ENCODE assay signal across 8 cellular contexts in the genomic region with DNA sequence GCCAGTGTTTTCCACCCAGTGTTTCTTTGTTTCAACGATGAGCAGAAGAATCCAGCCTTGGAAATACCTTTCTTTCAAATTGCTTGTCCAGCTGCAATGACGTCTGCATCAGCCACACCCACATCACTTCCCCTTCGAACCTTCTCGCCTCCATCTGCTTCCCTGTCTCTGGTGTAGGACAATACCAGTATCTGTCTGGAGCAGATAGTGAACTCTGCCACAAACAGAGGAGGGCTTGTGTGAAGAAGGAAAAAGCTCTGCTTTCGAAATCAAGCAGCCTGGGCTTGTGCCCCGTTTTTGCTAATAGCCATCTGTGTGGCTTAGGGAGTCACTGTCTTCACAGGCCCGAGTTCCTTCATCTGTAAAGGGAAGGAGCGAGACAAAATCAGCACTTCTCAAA.
DNase-seq lines count a peak whose midpoint lies in the region; ATAC-seq and TF ChIP-seq lines count a peak whose summit lies in the region.

No MANE protein-coding gene starts in this region.

- TF ChIP-seq POLR2A in stomach (IDR thresholded peaks at IDR 0.05): no peak

- TF ChIP-seq EP300 in stomach (IDR thresholded peaks at IDR 0.05): no peak

- peaks cover 0 to 33% (median 24%) of the 10 kb centered on the region in 4 donors for H3K4me1 ChIP-seq in stomach

- intact Hi-C loops in stomach (cut with DNase I; ENCODE audit: low total_unique reads): no loop called here

- TF ChIP-seq CTCF in stomach (IDR thresholded peaks at IDR 0.05): no peak

- H3K36me3 ChIP-seq in stomach: no peaks in the 10 kb centered on the region

- DNase-seq in LoVo (ENCODE audit: low spot score): peak; percentile 11
- peak in 49 of 56 donors; percentile 24 to 88 (median 54) for DNase-seq in amygdala (lab: John Stamatoyannopoulos, UW)
- peak; percentile 94 for DNase-seq in islet precursor cell
- no peak for DNase-seq in stomach
- DNase-seq in NCI-H1105 (lab: John Stamatoyannopoulos, UW): no peak
- no peak for DNase-seq in stimulated activated CD4-positive, alpha-beta T cell treated with anti-CD3 and anti-CD28 coated beads, Interleukin-15, amount 100 ng/mL, for 24 hours

- H3K27me3 ChIP-seq in stomach: no peaks in the 10 kb centered on the region

- H3K4me3 ChIP-seq in stomach: no peak overlapping the region

- WGBS in stomach, 5 donors: 38 to 52% (median 44%) methylated on average over 8 of the region's 8 CpGs

- no peak for ATAC-seq in HG03159 (IDR thresholded peaks at IDR 0.05; ENCODE audit: unreplicated experiment)
- ATAC-seq in GM21786 (IDR thresholded peaks at IDR 0.05; ENCODE audit: unreplicated experiment): no peak

- no peaks in the 10 kb centered on the region for H3K9me3 ChIP-seq in stomach

- peak overlapping the region in 4 of 5 donors; percentile 3 to 70 (median 60) for H3K27ac ChIP-seq in stomach

Comparison
In these comparisons a context has a peak if more than half of its experiments do, and no peak if none do; other contexts are left out.
1. DNase-seq: peak in LoVo (single experiment), amygdala (49 of 56) and islet precursor cell (single experiment); none in stomach (single experiment), NCI-H1105 (single experiment) and stimulated activated CD4-positive, alpha-beta T cell treated with anti-CD3 and anti-CD28 coated beads, Interleukin-15, amount 100 ng/mL, for 24 hours (single experiment).